In the genomic region with DNA sequence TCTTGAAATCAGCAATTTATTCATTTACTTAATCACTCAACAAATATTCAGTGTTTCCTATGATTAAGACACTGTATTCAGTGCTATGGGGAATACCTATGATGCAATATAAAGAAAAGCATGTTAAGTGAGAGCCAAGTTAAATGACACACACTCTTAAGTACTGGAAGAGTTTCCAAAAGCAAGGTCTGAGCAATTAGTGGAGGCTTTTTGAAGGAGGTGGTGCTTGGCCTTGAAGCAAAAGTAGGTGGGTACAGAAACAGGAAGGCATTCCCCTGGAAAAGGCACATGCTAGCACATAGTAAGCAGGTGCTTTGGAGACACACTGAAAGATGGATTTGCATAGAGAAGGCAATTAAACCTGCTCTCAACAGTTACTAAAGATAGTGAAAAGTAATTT, we compare ENCODE assay signal across 12 cellular contexts. TPM values are rescaled to one million over a fixed set of nuclear protein-coding genes. Genes with fewer than 3 reads are reported as not detected.
A peak's percentile ranks its signal among the peaks of the same experiment; 100 is the strongest.
DNase-seq lines count a peak whose midpoint lies in the region; ATAC-seq and TF ChIP-seq lines count a peak whose summit lies in the region.
"Had no signal": no experiment of that assay in that cellular context is flagged by ENCODE, and none has a peak within 500 bp of the region (broad histone marks: within the 10 kb centered on the region; RNA-seq: fewer than 3 reads in every experiment).

No MANE protein-coding gene starts in this region.

- no peak overlapping the region for H3K4me3 ChIP-seq in right atrium auricular region
- H3K4me3 ChIP-seq in fibroblast of the aortic adventitia (ENCODE audit: low read depth, low read length), result no peak overlapping the region
- no peak overlapping the region for H3K4me3 ChIP-seq in upper lobe of left lung
- H3K4me3 ChIP-seq: prostate gland had no signal

- TF ChIP-seq CTCF in right atrium auricular region (IDR thresholded peaks at IDR 0.05), result no peak
- TF ChIP-seq CTCF in RWPE1 (conservative IDR thresholded peaks at IDR 0.05; ENCODE audit: low read depth), result no peak
- no peak for TF ChIP-seq CTCF in fibroblast of the aortic adventitia (IDR thresholded peaks at IDR 0.05; ENCODE audit: insufficient read depth, low read length)
- no peak for TF ChIP-seq CTCF in upper lobe of left lung (IDR thresholded peaks at IDR 0.05)

- DNase-seq in Right ventricle myocardium superior, result no peak
- no peak for DNase-seq in right atrium auricular region (ENCODE audit: low spot score)
- DNase-seq in RWPE1 (ENCODE audit: low spot score), result peak; percentile 83
- peak; percentile 98 for DNase-seq in fibroblast of the aortic adventitia (ENCODE audit: low read depth)
- DNase-seq in upper lobe of left lung, result peak in 1 of 2 donors; percentile 50
- DNase-seq in NCI-H1105 treated with DMSO at 0.1 percent for 48 hours (lab: John Stamatoyannopoulos, UW), result no peak
- DNase-seq: activated naive CD4-positive, alpha-beta T cell; left cardiac atrium; NCI-H1436 had no signal

- H3K27me3 ChIP-seq in right atrium auricular region, result peaks cover 0 to 3% of the 10 kb centered on the region in 2 donors
- H3K27me3 ChIP-seq in upper lobe of left lung, result peaks cover 0 to 3% (median 0%) of the 10 kb centered on the region in 4 donors

- POLR2A ChIA-PET in RWPE1 (lab: Yijun Ruan, JAX; ENCODE audit: low non-redundant PET), result no interaction called here

- H3K4me1 ChIP-seq in right atrium auricular region (peaks cover 0 to 4% of the 10 kb centered on the region in 2 donors), upper lobe of left lung (peaks cover 13 to 27% (median 20%) of the 10 kb centered on the region in 4 donors)
- H3K4me1 ChIP-seq: prostate gland had no signal

- CTCF ChIA-PET in RWPE1 (lab: Yijun Ruan, JAX), result interaction anchor here (0.6 to 1.2 kb wide), 3 partner anchors 309 to 1591 kb away, joined by 3 read pairs; no protein-coding TSS in a partner anchor

- H3K36me3 ChIP-seq in right atrium auricular region, result no peaks in the 10 kb centered on the region
- no peaks in the 10 kb centered on the region for H3K36me3 ChIP-seq in upper lobe of left lung
- H3K36me3 ChIP-seq: prostate gland had no signal

- peak; percentile 4 for ATAC-seq in Right ventricle myocardium superior (ENCODE audit: poor library complexity)
- peak; percentile 74 to 84 for ATAC-seq in upper lobe of left lung (ENCODE audit: low FRiP score in 2 of 2)
- no peak for ATAC-seq in HG02938 (IDR thresholded peaks at IDR 0.05; ENCODE audit: unreplicated experiment)
- no peak for ATAC-seq in HG03108 (IDR thresholded peaks at IDR 0.05; ENCODE audit: unreplicated experiment)

- H3K9me3 ChIP-seq in right atrium auricular region, result no peaks in the 10 kb centered on the region
- H3K9me3 ChIP-seq in upper lobe of left lung, result no peaks in the 10 kb centered on the region
- H3K9me3 ChIP-seq: prostate gland had no signal

- no peak overlapping the region for H3K27ac ChIP-seq in right atrium auricular region
- no peak overlapping the region for H3K27ac ChIP-seq in RWPE1
- H3K27ac ChIP-seq in upper lobe of left lung, result no peak overlapping the region
- H3K27ac ChIP-seq: prostate gland had no signal

- no peak for TF ChIP-seq POLR2A in upper lobe of left lung (IDR thresholded peaks at IDR 0.05)

- intact Hi-C loops in Right ventricle myocardium superior (cut with DNase I), result no loop called here

- TF ChIP-seq EP300 in upper lobe of left lung (IDR thresholded peaks at IDR 0.05), result peak in 1 of 4 donors; percentile 37

RNA-seq across cellular contexts. Expression of a gene that starts 4.0 kb away (rescaled TPM):
- 4.5 TPM for total RNA-seq in Right ventricle myocardium superior
- 1 to 10 TPM; 1.8 to 2.3 TPM for total RNA-seq in right atrium auricular region
- 1.4 and 20.8 TPM in 2 replicates for total RNA-seq in fibroblast of the aortic adventitia (ENCODE audit: low replicate concordance)
- total RNA-seq in upper lobe of left lung, result 1 to 10 TPM in 1 of 6 donors, under 1 TPM in 3, not detected in 2; 0.20 to 1.2 (median 0.38) TPM

RNA-seq across cellular contexts. Expression of a gene that starts 16.6 kb away (rescaled TPM):
- total RNA-seq in Right ventricle myocardium superior (12.8 TPM), right atrium auricular region (10 to 100 TPM; 10.5 to 12.6 TPM), fibroblast of the aortic adventitia (ENCODE audit: low replicate concordance) (46.0 and 90.8 TPM in 2 replicates), upper lobe of left lung (10 to 100 TPM in 5 of 6 donors, 1 to 10 TPM in 1; 5.8 to 29.8 (median 21.1) TPM)

Comparison
In these comparisons a context has a peak if more than half of its experiments do, and no peak if none do; other contexts are left out.
1. ATAC-seq: peak in Right ventricle myocardium superior (single experiment) and upper lobe of left lung (2 of 2); none in HG02938 (single experiment) and HG03108 (single experiment).
2. DNase-seq: peak in RWPE1 (single experiment) and fibroblast of the aortic adventitia (single experiment); none in Right ventricle myocardium superior (single experiment), right atrium auricular region (single experiment) and NCI-H1105 treated with DMSO at 0.1 percent for 48 hours (single experiment).